Comparison of ENCODE assay signal across 12 cellular contexts in the genomic region with DNA sequence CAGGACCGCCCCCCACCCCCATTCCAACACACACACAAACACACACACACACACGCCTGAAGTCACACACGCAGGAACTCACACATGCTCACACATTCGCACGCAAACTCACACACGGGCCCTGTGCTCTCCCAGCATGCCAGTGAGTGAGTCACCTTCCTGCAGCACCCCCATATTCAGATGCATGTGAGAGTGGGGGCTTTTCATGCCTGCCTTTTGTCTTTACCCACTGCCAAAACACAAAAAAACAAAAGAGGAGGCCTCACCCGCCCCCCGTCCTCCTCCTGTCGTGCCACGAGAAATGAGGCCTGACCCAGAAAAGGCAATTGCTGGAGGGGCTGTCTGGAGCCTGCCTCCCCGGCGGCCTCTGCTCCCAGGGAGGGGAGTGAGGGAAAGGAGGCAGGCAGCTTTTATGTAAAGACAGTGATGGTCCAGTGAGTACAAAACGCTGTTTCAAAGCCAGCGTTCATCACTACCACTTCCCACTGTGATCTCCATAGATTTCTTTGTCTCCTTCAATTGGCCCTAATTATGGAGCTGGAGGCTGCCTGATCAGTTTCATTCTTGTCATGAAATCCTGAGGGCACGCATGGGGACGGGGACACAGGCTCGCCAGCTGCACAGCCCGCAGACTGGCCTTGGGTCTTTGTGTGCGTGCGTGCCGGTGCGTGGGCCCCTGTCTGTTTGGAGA.
A peak's percentile ranks its signal among the peaks of the same experiment; 100 is the strongest.
DNase-seq lines count a peak whose midpoint lies in the region; ATAC-seq, FAIRE-seq and TF ChIP-seq lines count a peak whose summit lies in the region.
"Had no signal": no experiment of that assay in that cellular context is flagged by ENCODE, and none has a peak within 500 bp of the region (broad histone marks: within the 10 kb centered on the region; RNA-seq: fewer than 3 reads in every experiment).

No MANE protein-coding gene starts in this region.

- H3K4me3 ChIP-seq in AG10803 (ENCODE audit: low read length) (no peak overlapping the region), muscle layer of colon (ENCODE audit: low read depth in 1 of 2, low read length in 2 of 2) (no peak overlapping the region)

- peaks cover 85% of the 10 kb centered on the region for H3K4me1 ChIP-seq in muscle layer of colon (ENCODE audit: insufficient read depth, low read length)

- no peaks in the 10 kb centered on the region for H3K9me3 ChIP-seq in muscle layer of colon (ENCODE audit: low read length)

- FAIRE-seq in D721Med (lab: Jason Lieb, UNC): no peak

- no peak for ATAC-seq in HG03139 (IDR thresholded peaks at IDR 0.05; ENCODE audit: unreplicated experiment)
- ATAC-seq: PC-3; stimulated activated naive B cell treated with anti-CD40 and anti-IgM and Interleukin-4, amounts not matched to agents 10 μg/mL and 1 μg/mL and 100 μg/mL, for 72 hours had no signal

- H3K27ac ChIP-seq in muscle layer of colon (ENCODE audit: low read depth, low read length): peak overlapping the region; percentile 21
- H3K27ac ChIP-seq: epithelial cell of prostate, parathyroid adenoma had no signal

- no peaks in the 10 kb centered on the region for H3K27me3 ChIP-seq in muscle layer of colon (ENCODE audit: control insufficient read depth in 1 of 2, insufficient read depth in 2 of 2, low read length in 2 of 2)

- intact Hi-C loops in posterior cingulate gyrus (cut with DNase I): no loop called here

- no peak for TF ChIP-seq CTCF in AG10803 (conservative IDR thresholded peaks at IDR 0.05; ENCODE audit: low read length)
- no peak for TF ChIP-seq CTCF in D721Med (IDR thresholded peaks at IDR 0.05; ENCODE audit: insufficient read depth, missing control alignments)

- DNase-seq in AG10803 (ENCODE audit: low read depth) (peak; percentile 91), NCI-H1417 treated with DMSO at 0.1 percent for 48 hours (lab: John Stamatoyannopoulos, UW) (peak; percentile 71), astrocyte of the hippocampus (ENCODE audit: low read depth, low spot score) (peak; percentile 85), D721Med (ENCODE audit: insufficient read length, low spot score) (no peak), Kasumi-1 (lab: John Stamatoyannopoulos, UW) (no peak), posterior cingulate gyrus (no peak)
- DNase-seq: PC-3; stimulated activated naive B cell treated with anti-CD40 and anti-IgM and Interleukin-4, amounts not matched to agents 10 μg/mL and 1 μg/mL and 100 μg/mL, for 72 hours had no signal

- no peaks in the 10 kb centered on the region for H3K36me3 ChIP-seq in muscle layer of colon (ENCODE audit: insufficient read depth, low read length)

- no peak overlapping the region for H3K9ac ChIP-seq in muscle layer of colon (ENCODE audit: low read length)
- H3K9ac ChIP-seq: parathyroid adenoma had no signal

Comparison
In these comparisons a context has a peak if more than half of its experiments do, and no peak if none do; other contexts are left out.
1. DNase-seq: peak in AG10803 (single experiment), NCI-H1417 treated with DMSO at 0.1 percent for 48 hours (single experiment) and astrocyte of the hippocampus (single experiment); none in D721Med (single experiment), Kasumi-1 (0 of 2) and posterior cingulate gyrus (0 of 10).